1 cellular context compared by ENCODE assay signal in genomic region chr17:81484195-81484979, GRCh38.
TF ChIP-seq lines count a peak whose summit lies in the region.

No MANE protein-coding gene starts in this region.

TF ChIP-seq in HCT116, 20 proteins besides CTCF, POLR2A, EP300 and RAD21 (continued from another document):
- TF ChIP-seq REST (IDR thresholded peaks at IDR 0.05; ENCODE audit: low read depth): no peak
